In genomic region chr2:9201185-9201891, GRCh38 we compare ENCODE assay signal across 1 cellular context.
A peak's percentile ranks its signal among the peaks of the same experiment; 100 is the strongest.
TF ChIP-seq lines count a peak whose summit lies in the region.

No MANE protein-coding gene starts in this region.

TF ChIP-seq in K562, 482 proteins besides CTCF, POLR2A, EP300 and RAD21 (continued from another document and continues in another):
- TF ChIP-seq ZNF592 (IDR thresholded peaks at IDR 0.05) (peak; percentile 58; the same call in 1 of the 2 replicates), GTF2A2 (tag; IDR thresholded peaks at IDR 0.05) (no peak), MAZ (CRISPR knock-in tag; conservative IDR thresholded peaks at IDR 0.05 in 1 of 2, IDR thresholded peaks at IDR 0.05 in 1 of 2) (peak; percentile 23 to 28; a peak in 2 of 4 replicates), NCOA2 (IDR thresholded peaks at IDR 0.05; ENCODE audit: partially characterized antibody in 2 of 2) (no peak), ZNF740 (CRISPR knock-in tag; IDR thresholded peaks at IDR 0.05) (no peak), ZNF740 (tag; IDR thresholded peaks at IDR 0.05) (no peak), HMGN3 (IDR thresholded peaks at IDR 0.05; ENCODE audit: borderline replicate concordance, extremely low read depth, insufficient read length, low read depth, low read length) (no peak), PKNOX1 (IDR thresholded peaks at IDR 0.05) (no peak), STAT5A (IDR thresholded peaks at IDR 0.05; ENCODE audit: borderline replicate concordance, low read length) (no peak; the same call in 1 of the 2 replicates), ZEB2 (IDR thresholded peaks at IDR 0.05) (no peak), BCOR (IDR thresholded peaks at IDR 0.05) (no peak), ZNF584 (CRISPR knock-in tag; IDR thresholded peaks at IDR 0.05; ENCODE audit: low read depth) (no peak), ZC3H8 (IDR thresholded peaks at IDR 0.05) (no peak), ZNF639 (CRISPR knock-in tag; conservative IDR thresholded peaks at IDR 0.05 in 1 of 2, IDR thresholded peaks at IDR 0.05 in 1 of 2) (peak in 1 of 2 experiments; percentile 71; a peak in 1 of 4 replicates), TCF7 (IDR thresholded peaks at IDR 0.05; ENCODE audit: borderline replicate concordance) (no peak), SMARCB1 (IDR thresholded peaks at IDR 0.05; ENCODE audit: insufficient read length, low read depth) (peak; percentile 21), ZNF282 (CRISPR knock-in tag; IDR thresholded peaks at IDR 0.05) (no peak), SOX6 (IDR thresholded peaks at IDR 0.05) (peak; percentile 71), SLC30A9 (CRISPR knock-in tag; IDR thresholded peaks at IDR 0.05) (no peak), MAX (CRISPR knock-in tag; IDR thresholded peaks at IDR 0.05) (no peak), SRSF9 (IDR thresholded peaks at IDR 0.05; ENCODE audit: borderline replicate concordance, low read depth, low read length) (no peak), BCLAF1 (IDR thresholded peaks at IDR 0.05; ENCODE audit: borderline replicate concordance in 1 of 2, control insufficient read depth in 1 of 2, low read depth in 2 of 2, low read length in 1 of 2) (no peak), SMAD2 (IDR thresholded peaks at IDR 0.05; ENCODE audit: low read depth, low read length) (no peak), ZNF77 (CRISPR knock-in tag; IDR thresholded peaks at IDR 0.05) (no peak), ZC3H4 (CRISPR knock-in tag; IDR thresholded peaks at IDR 0.05; ENCODE audit: borderline replicate concordance) (no peak), RBFOX2 (IDR thresholded peaks at IDR 0.05; ENCODE audit: low read depth, low read length) (no peak), SETDB1 (IDR thresholded peaks at IDR 0.05; ENCODE audit: low read length) (no peak), PML (IDR thresholded peaks at IDR 0.05; ENCODE audit: low read length) (peak; percentile 43; the same call in 1 of the 2 replicates), XRCC3 (IDR thresholded peaks at IDR 0.05) (no peak), NFATC3 (IDR thresholded peaks at IDR 0.05) (no peak), ZNF324 (CRISPR knock-in tag; IDR thresholded peaks at IDR 0.05) (no peak), SMARCA4 (IDR thresholded peaks at IDR 0.05) (peak; percentile 88), ZNF766 (CRISPR knock-in tag; conservative IDR thresholded peaks at IDR 0.05) (no peak; the same call in 1 of the 2 replicates), SPI1 (IDR thresholded peaks at IDR 0.05; ENCODE audit: borderline replicate concordance, low read depth, low read length) (no peak), ZNF785 (CRISPR knock-in tag; IDR thresholded peaks at IDR 0.05) (no peak), ZNF57 (CRISPR knock-in tag; IDR thresholded peaks at IDR 0.05) (no peak)
- TF ChIP-seq, protein P1, sequence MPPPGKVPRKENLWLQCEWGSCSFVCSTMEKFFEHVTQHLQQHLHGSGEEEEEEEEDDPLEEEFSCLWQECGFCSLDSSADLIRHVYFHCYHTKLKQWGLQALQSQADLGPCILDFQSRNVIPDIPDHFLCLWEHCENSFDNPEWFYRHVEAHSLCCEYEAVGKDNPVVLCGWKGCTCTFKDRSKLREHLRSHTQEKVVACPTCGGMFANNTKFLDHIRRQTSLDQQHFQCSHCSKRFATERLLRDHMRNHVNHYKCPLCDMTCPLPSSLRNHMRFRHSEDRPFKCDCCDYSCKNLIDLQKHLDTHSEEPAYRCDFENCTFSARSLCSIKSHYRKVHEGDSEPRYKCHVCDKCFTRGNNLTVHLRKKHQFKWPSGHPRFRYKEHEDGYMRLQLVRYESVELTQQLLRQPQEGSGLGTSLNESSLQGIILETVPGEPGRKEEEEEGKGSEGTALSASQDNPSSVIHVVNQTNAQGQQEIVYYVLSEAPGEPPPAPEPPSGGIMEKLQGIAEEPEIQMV (tag; conservative IDR thresholded peaks at IDR 0.05; ENCODE audit: low read depth): no peak
- TF ChIP-seq, protein P2, sequence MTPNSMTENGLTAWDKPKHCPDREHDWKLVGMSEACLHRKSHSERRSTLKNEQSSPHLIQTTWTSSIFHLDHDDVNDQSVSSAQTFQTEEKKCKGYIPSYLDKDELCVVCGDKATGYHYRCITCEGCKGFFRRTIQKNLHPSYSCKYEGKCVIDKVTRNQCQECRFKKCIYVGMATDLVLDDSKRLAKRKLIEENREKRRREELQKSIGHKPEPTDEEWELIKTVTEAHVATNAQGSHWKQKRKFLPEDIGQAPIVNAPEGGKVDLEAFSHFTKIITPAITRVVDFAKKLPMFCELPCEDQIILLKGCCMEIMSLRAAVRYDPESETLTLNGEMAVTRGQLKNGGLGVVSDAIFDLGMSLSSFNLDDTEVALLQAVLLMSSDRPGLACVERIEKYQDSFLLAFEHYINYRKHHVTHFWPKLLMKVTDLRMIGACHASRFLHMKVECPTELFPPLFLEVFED (CRISPR knock-in tag; conservative IDR thresholded peaks at IDR 0.05): no peak
- TF ChIP-seq, protein P3, sequence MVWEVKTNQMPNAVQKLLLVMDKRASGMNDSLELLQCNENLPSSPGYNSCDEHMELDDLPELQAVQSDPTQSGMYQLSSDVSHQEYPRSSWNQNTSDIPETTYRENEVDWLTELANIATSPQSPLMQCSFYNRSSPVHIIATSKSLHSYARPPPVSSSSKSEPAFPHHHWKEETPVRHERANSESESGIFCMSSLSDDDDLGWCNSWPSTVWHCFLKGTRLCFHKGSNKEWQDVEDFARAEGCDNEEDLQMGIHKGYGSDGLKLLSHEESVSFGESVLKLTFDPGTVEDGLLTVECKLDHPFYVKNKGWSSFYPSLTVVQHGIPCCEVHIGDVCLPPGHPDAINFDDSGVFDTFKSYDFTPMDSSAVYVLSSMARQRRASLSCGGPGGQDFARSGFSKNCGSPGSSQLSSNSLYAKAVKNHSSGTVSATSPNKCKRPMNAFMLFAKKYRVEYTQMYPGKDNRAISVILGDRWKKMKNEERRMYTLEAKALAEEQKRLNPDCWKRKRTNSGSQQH (CRISPR knock-in tag; IDR thresholded peaks at IDR 0.05): no peak
- TF ChIP-seq, protein P4, sequence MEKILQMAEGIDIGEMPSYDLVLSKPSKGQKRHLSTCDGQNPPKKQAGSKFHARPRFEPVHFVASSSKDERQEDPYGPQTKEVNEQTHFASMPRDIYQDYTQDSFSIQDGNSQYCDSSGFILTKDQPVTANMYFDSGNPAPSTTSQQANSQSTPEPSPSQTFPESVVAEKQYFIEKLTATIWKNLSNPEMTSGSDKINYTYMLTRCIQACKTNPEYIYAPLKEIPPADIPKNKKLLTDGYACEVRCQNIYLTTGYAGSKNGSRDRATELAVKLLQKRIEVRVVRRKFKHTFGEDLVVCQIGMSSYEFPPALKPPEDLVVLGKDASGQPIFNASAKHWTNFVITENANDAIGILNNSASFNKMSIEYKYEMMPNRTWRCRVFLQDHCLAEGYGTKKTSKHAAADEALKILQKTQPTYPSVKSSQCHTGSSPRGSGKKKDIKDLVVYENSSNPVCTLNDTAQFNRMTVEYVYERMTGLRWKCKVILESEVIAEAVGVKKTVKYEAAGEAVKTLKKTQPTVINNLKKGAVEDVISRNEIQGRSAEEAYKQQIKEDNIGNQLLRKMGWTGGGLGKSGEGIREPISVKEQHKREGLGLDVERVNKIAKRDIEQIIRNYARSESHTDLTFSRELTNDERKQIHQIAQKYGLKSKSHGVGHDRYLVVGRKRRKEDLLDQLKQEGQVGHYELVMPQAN (IDR thresholded peaks at IDR 0.05; ENCODE audit: borderline replicate concordance): no peak
- TF ChIP-seq, protein P5, sequence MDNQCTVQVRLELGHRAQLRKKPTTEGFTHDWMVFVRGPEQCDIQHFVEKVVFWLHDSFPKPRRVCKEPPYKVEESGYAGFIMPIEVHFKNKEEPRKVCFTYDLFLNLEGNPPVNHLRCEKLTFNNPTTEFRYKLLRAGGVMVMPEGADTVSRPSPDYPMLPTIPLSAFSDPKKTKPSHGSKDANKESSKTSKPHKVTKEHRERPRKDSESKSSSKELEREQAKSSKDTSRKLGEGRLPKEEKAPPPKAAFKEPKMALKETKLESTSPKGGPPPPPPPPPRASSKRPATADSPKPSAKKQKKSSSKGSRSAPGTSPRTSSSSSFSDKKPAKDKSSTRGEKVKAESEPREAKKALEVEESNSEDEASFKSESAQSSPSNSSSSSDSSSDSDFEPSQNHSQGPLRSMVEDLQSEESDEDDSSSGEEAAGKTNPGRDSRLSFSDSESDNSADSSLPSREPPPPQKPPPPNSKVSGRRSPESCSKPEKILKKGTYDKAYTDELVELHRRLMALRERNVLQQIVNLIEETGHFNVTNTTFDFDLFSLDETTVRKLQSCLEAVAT (IDR thresholded peaks at IDR 0.05): no peak
- TF ChIP-seq, protein P6, sequence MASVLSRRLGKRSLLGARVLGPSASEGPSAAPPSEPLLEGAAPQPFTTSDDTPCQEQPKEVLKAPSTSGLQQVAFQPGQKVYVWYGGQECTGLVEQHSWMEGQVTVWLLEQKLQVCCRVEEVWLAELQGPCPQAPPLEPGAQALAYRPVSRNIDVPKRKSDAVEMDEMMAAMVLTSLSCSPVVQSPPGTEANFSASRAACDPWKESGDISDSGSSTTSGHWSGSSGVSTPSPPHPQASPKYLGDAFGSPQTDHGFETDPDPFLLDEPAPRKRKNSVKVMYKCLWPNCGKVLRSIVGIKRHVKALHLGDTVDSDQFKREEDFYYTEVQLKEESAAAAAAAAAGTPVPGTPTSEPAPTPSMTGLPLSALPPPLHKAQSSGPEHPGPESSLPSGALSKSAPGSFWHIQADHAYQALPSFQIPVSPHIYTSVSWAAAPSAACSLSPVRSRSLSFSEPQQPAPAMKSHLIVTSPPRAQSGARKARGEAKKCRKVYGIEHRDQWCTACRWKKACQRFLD (CRISPR knock-in tag; IDR thresholded peaks at IDR 0.05): peak; percentile 46; the same call in 1 of the 2 replicates
